In genomic region chr14:68476212-68476964, GRCh38 we compare ENCODE assay signal across 8 cellular contexts.
DNase-seq lines count a peak whose midpoint lies in the region; ATAC-seq and TF ChIP-seq lines count a peak whose summit lies in the region.

No MANE protein-coding gene starts in this region.

- no peaks in the 10 kb centered on the region for H3F3A ChIP-seq in smooth muscle cell (ENCODE audit: low read depth)

- intact Hi-C loops in Right ventricle myocardium inferior (cut with DNase I) (no loop called here), cardiac septum (cut with DNase I) (no loop called here)
- intact Hi-C loops in CD8-positive, alpha-beta T cell (cut with DNase I, micrococcal nuclease): no loop called here

- WGBS in smooth muscle cell (ENCODE audit: low lambda C conversion rate): 41% methylated on average over 10 of the region's 10 CpGs

- H3K9me3 Mint-ChIP-seq in CD8-positive, alpha-beta T cell: no peaks in the 10 kb centered on the region

- H3K9me3 ChIP-seq in adipocyte (ENCODE audit: control insufficient read depth, low read length) (no peaks in the 10 kb centered on the region), smooth muscle cell (replicated peaks; ENCODE audit: low read depth) (no peaks in the 10 kb centered on the region)
- H3K9me3 ChIP-seq in CD8-positive, alpha-beta T cell (ENCODE audit: low read length): no peaks in the 10 kb centered on the region

- H3K27ac Mint-ChIP-seq in CD8-positive, alpha-beta T cell: no peak overlapping the region

- no peak overlapping the region for H3K4me3 Mint-ChIP-seq in CD8-positive, alpha-beta T cell

- H3K9ac ChIP-seq in adipocyte (ENCODE audit: low read length): peak overlapping the region; percentile 67
- no peak overlapping the region for H3K9ac ChIP-seq in smooth muscle cell (ENCODE audit: low read depth)

- ATAC-seq in Right ventricle myocardium inferior: peak; percentile 85
- peak; percentile 78 for ATAC-seq in HG03159 (IDR thresholded peaks at IDR 0.05; ENCODE audit: unreplicated experiment)
- no peak for ATAC-seq in CD8-positive, alpha-beta T cell

- POLR2A ChIA-PET in CD8-positive, alpha-beta T cell (lab: Charles Lee): interaction anchor here (1.0 kb wide), 1 partner anchor 7 kb away, joined by 3 read pairs; no protein-coding TSS in a partner anchor

- H3K4me1 ChIP-seq in adipocyte (ENCODE audit: control insufficient read depth, insufficient read depth, low read length) (peaks cover 35% of the 10 kb centered on the region), smooth muscle cell (ENCODE audit: low read depth) (peaks cover 52% of the 10 kb centered on the region)
- H3K4me1 ChIP-seq in CD8-positive, alpha-beta T cell (ENCODE audit: insufficient read depth, low read length): no peaks in the 10 kb centered on the region

- peak overlapping the region; percentile 20 for H3K4me2 ChIP-seq in smooth muscle cell

- H3K36me3 Mint-ChIP-seq in CD8-positive, alpha-beta T cell: no peaks in the 10 kb centered on the region

- DNase-seq in Right ventricle myocardium inferior (ENCODE audit: missing footprints) (peak; percentile 60), cardiac septum (ENCODE audit: low spot score) (no peak), adipocyte (ENCODE audit: low read depth) (peak; percentile 73), hepatic stellate cell (ENCODE audit: low spot score) (peak; percentile 19), smooth muscle cell (lab: John Stamatoyannopoulos, UW; ENCODE audit: unreplicated experiment) (no peak), activated gamma-delta T cell (lab: John Stamatoyannopoulos, UW) (no peak)
- DNase-seq in CD8-positive, alpha-beta T cell: no peak

- CTCF ChIA-PET in CD8-positive, alpha-beta T cell (lab: Charles Lee): no interaction called here

- peak overlapping the region; percentile 34 for H3K27ac ChIP-seq in smooth muscle cell (ENCODE audit: low read depth)
- H3K27ac ChIP-seq in CD8-positive, alpha-beta T cell (ENCODE audit: low read depth, low read length): no peak overlapping the region

- peaks cover 27% of the 10 kb centered on the region for H3K4me1 Mint-ChIP-seq in CD8-positive, alpha-beta T cell (ENCODE audit: low read depth)

- no peaks in the 10 kb centered on the region for H3K27me3 Mint-ChIP-seq in CD8-positive, alpha-beta T cell (ENCODE audit: low read depth)

- H3K4me3 ChIP-seq in adipocyte (ENCODE audit: low read length) (no peak overlapping the region), smooth muscle cell (no peak overlapping the region)
- no peak overlapping the region for H3K4me3 ChIP-seq in CD8-positive, alpha-beta T cell (ENCODE audit: low read depth, low read length)

- H2AFZ ChIP-seq in smooth muscle cell (ENCODE audit: low read depth): no peak overlapping the region

- no peaks in the 10 kb centered on the region for H3K27me3 ChIP-seq in adipocyte (replicated peaks; ENCODE audit: control insufficient read depth, insufficient read depth, low read length)
- H3K27me3 ChIP-seq in smooth muscle cell (ENCODE audit: low read depth): no peaks in the 10 kb centered on the region
- H3K27me3 ChIP-seq in CD8-positive, alpha-beta T cell (ENCODE audit: insufficient read depth, low read length): no peaks in the 10 kb centered on the region

- no peaks in the 10 kb centered on the region for H4K20me1 ChIP-seq in smooth muscle cell (ENCODE audit: low read depth)

- TF ChIP-seq CTCF in smooth muscle cell (IDR thresholded peaks at IDR 0.05; ENCODE audit: borderline replicate concordance, insufficient read depth, poor library complexity, severe bottlenecking): no peak
- no peak for TF ChIP-seq CTCF in CD8-positive, alpha-beta T cell (IDR thresholded peaks at IDR 0.05)

- H3K79me2 ChIP-seq in smooth muscle cell (ENCODE audit: low read depth): no peaks in the 10 kb centered on the region

- no peaks in the 10 kb centered on the region for H3K36me3 ChIP-seq in adipocyte (ENCODE audit: control insufficient read depth, insufficient read depth, low read length, severe bottlenecking)
- no peaks in the 10 kb centered on the region for H3K36me3 ChIP-seq in smooth muscle cell (ENCODE audit: low read depth)
- H3K36me3 ChIP-seq in CD8-positive, alpha-beta T cell (ENCODE audit: insufficient read depth, low read length): no peaks in the 10 kb centered on the region

Comparison
In these comparisons a context has a peak if more than half of its experiments do, and no peak if none do; other contexts are left out.
1. DNase-seq: peak in Right ventricle myocardium inferior (single experiment), adipocyte (single experiment) and hepatic stellate cell (single experiment); none in cardiac septum (single experiment), smooth muscle cell (single experiment), CD8-positive, alpha-beta T cell (0 of 7) and activated gamma-delta T cell (single experiment).